Comparison of ENCODE assay signal across 8 cellular contexts in genomic region chr12:45990468-45991288, GRCh38. TPM values are rescaled to one million over a fixed set of nuclear protein-coding genes. Genes with fewer than 3 reads are reported as not detected.
DNase-seq lines count a peak whose midpoint lies in the region; ATAC-seq, FAIRE-seq and TF ChIP-seq lines count a peak whose summit lies in the region.

TSS of gene SCAF11 (minus strand) at chr12:45990574. CDS start at chr12:45964167, 26,407 bp downstream.

- H4K8ac ChIP-seq in trophoblast cell (ENCODE audit: low read depth, low read length): peak within 1 kb of the TSS; percentile 96

- peak; percentile 78 for TF ChIP-seq POLR2A in GM12892 (IDR thresholded peaks at IDR 0.05; ENCODE audit: low read depth, low read length)
- TF ChIP-seq POLR2A in transverse colon (IDR thresholded peaks at IDR 0.05): peak; percentile 94

- no peaks in the 10 kb centered on the region for H3K27me3 Mint-ChIP-seq in T-cell

- H3K4me3 Mint-ChIP-seq in T-cell: peak within 1 kb of the TSS; percentile 86 to 97 (median 97)

- TF ChIP-seq CTCF in transverse colon (IDR thresholded peaks at IDR 0.05): peak; percentile 82 to 100 (median 95)

- peak within 1 kb of the TSS; percentile 94 for H3K9ac ChIP-seq in trophoblast cell (ENCODE audit: low read length)

- peak within 1 kb of the TSS; percentile 98 to 99 for H3K27ac Mint-ChIP-seq in T-cell

- ATAC-seq in HG02852 (IDR thresholded peaks at IDR 0.05; ENCODE audit: unreplicated experiment) (peak; percentile 63), T-cell (replicated peaks in 1 of 4) (peak; percentile 76 to 91 (median 79))

- no peaks in the 10 kb centered on the region for H3K9me3 Mint-ChIP-seq in T-cell

- POLR2A ChIA-PET in T-cell (lab: Charles Lee): interaction anchor here (0.5 to 0.7 kb wide), 6 partner anchors 79 to 625 kb away, joined by 3 to 10 read pairs (median 5); no protein-coding TSS in a partner anchor

- peak within 1 kb of the TSS; percentile 95 for H2BK5ac ChIP-seq in trophoblast cell (ENCODE audit: low read depth, low read length, poor library complexity)

- FAIRE-seq in GM12892 (lab: Jason Lieb, UNC): peak; percentile 99

- H2BK12ac ChIP-seq in trophoblast cell (ENCODE audit: low read length): peak within 1 kb of the TSS; percentile 61

- H3K9me3 ChIP-seq in trophoblast cell (ENCODE audit: insufficient read depth, low read depth, low read length) (no peaks in the 10 kb centered on the region), transverse colon (no peaks in the 10 kb centered on the region)

- H3K79me2 ChIP-seq in trophoblast cell (ENCODE audit: control insufficient read depth, insufficient read depth, low read length, poor library complexity): peaks cover 14% of the 10 kb centered on the region

- H3K23ac ChIP-seq in trophoblast cell (ENCODE audit: low read length): no peak within 1 kb of the TSS

- H3K4me1 ChIP-seq in trophoblast cell (ENCODE audit: control insufficient read depth in 1 of 2, insufficient read depth in 2 of 2, low read length in 2 of 2) (peaks cover 6 to 13% of the 10 kb centered on the region in 2 experiments), transverse colon (peaks cover 17 to 49% (median 26%) of the 10 kb centered on the region in 4 donors)

- WGBS in adipose tissue, 3 donors: 0 to 1% (median 0%) methylated on average over 49 to 54 of the region's 54 CpGs
- WGBS in trophoblast cell (ENCODE audit: extremely low coverage, insufficient coverage, insufficient read length): no CpG with 5 or more reads among the region's 54 CpGs
- WGBS in transverse colon (ENCODE audit: low coverage in 1 of 2), 2 donors: 0% methylated on average over 11 to 41 of the region's 54 CpGs

- peak within 1 kb of the TSS; percentile 66 for H3K4me2 ChIP-seq in trophoblast cell (ENCODE audit: low read length)

- peak; percentile 80 for TF ChIP-seq EP300 in transverse colon (IDR thresholded peaks at IDR 0.05; ENCODE audit: low read depth)

- peak within 1 kb of the TSS; percentile 87 for H2AK5ac ChIP-seq in trophoblast cell (ENCODE audit: low read length)

- H3K18ac ChIP-seq in trophoblast cell (ENCODE audit: low read length): peak within 1 kb of the TSS; percentile 97

- in situ Hi-C loops in transverse colon (cut with MboI; ENCODE audit: low pct_ligation_motif_present in 1 of 4, low pct_unique_long_range_greater_than_20kb in 1 of 4, low sequenced_read_pairs in 3 of 4): no loop called here

- H3K4me3 ChIP-seq in trophoblast cell (ENCODE audit: low read depth, low read length) (peak within 1 kb of the TSS; percentile 94), transverse colon (peak within 1 kb of the TSS; percentile 65 to 85 (median 76))

- peak; percentile 78 for DNase-seq in GM12892 (ENCODE audit: insufficient read length)
- DNase-seq in NCI-H1436 treated with DMSO at 0.1 percent for 48 hours (lab: John Stamatoyannopoulos, UW): peak; percentile 95
- peak; percentile 100 for DNase-seq in T-cell
- DNase-seq in cardiac septum (ENCODE audit: low spot score): peak; percentile 100
- peak; percentile 100 for DNase-seq in trophoblast cell
- DNase-seq in transverse colon: peak; percentile 100

- H3K27ac ChIP-seq in adipose tissue (ENCODE audit: low read depth, low read length) (peak within 1 kb of the TSS; percentile 95), trophoblast cell (ENCODE audit: low read depth, low read length) (peak within 1 kb of the TSS; percentile 98), transverse colon (peak within 1 kb of the TSS; percentile 94 to 99 (median 98))

- peak within 1 kb of the TSS; percentile 96 for H3K14ac ChIP-seq in trophoblast cell (ENCODE audit: low read length)

- intact Hi-C loops in cardiac septum (cut with DNase I) (loop anchor here (2.0 to 5.0 kb wide), 3 partner anchors 137 to 277 kb away; partner anchors contain the start of genes ARID2 and SLC38A1), transverse colon (cut with DNase I; ENCODE audit: low total_unique reads) (no loop called here)

- no peaks in the 10 kb centered on the region for H3K27me3 ChIP-seq in trophoblast cell (ENCODE audit: insufficient read depth, low read length)
- no peaks in the 10 kb centered on the region for H3K27me3 ChIP-seq in transverse colon

- peaks cover 17% of the 10 kb centered on the region for H3K36me3 Mint-ChIP-seq in T-cell

- H3K79me1 ChIP-seq in trophoblast cell (ENCODE audit: low read length): peaks cover 20% of the 10 kb centered on the region

- H3K36me3 ChIP-seq in trophoblast cell (ENCODE audit: control insufficient read depth in 1 of 2, insufficient read depth in 2 of 2, low read length in 2 of 2) (peaks cover 0 to 4% of the 10 kb centered on the region in 2 experiments), transverse colon (no peaks in the 10 kb centered on the region)

- CTCF ChIA-PET in T-cell (lab: Charles Lee): interaction anchor here (0.7 to 1.5 kb wide), 7 partner anchors 10 to 278 kb away, joined by 3 to 6 read pairs (median 5); partner anchors contain the start of gene SLC38A1 (in 1 of the 2)

- peak within 1 kb of the TSS; percentile 93 for H3K4ac ChIP-seq in trophoblast cell (ENCODE audit: low read depth, low read length)

- peak within 1 kb of the TSS; percentile 84 for H2AFZ ChIP-seq in trophoblast cell (ENCODE audit: insufficient read depth, low read length, poor library complexity)

- H3K4me1 Mint-ChIP-seq in T-cell: peaks cover 48 to 52% (median 49%) of the 10 kb centered on the region in 3 donors

- H4K91ac ChIP-seq in trophoblast cell (ENCODE audit: low read depth, low read length): peak within 1 kb of the TSS; percentile 90

- H2BK120ac ChIP-seq in trophoblast cell (ENCODE audit: insufficient read depth, low read length, poor library complexity): peak within 1 kb of the TSS; percentile 95

- H4K12ac ChIP-seq in trophoblast cell (ENCODE audit: low read depth, low read length): peak within 1 kb of the TSS; percentile 92

RNA-seq across cellular contexts. Expression of gene SCAF11, which starts in this region (rescaled TPM):
- polyA plus RNA-seq in GM12892 (2012; ENCODE audit: missing spikeins): 67.5 TPM
- total RNA-seq in T-cell (100 to 1,000 TPM; 149 to 184 (median 163) TPM), cardiac septum (109 TPM), transverse colon (100 to 1,000 TPM in 2 of 4 donors, 10 to 100 TPM in 2; 56.7 to 181 (median 101) TPM)
- polyA plus RNA-seq in adipose tissue: 10 to 100 TPM; 14.6 to 31.5 (median 21.0) TPM
- 117 and 119 TPM in 2 replicates for polyA plus RNA-seq in trophoblast cell (2013)

Comparison
In these comparisons a context has a peak if more than half of its experiments do, and no peak if none do; other contexts are left out.
1. Peak in every context shown above with its lines: DNase-seq, ATAC-seq, H3K4me3 ChIP-seq and H3K27ac ChIP-seq.